In genomic region chr19:47608908-47609879, GRCh38 we compare ENCODE assay signal across 8 cellular contexts. TPM values are rescaled to one million over a fixed set of nuclear protein-coding genes. Genes with fewer than 3 reads are reported as not detected.
A peak's percentile ranks its signal among the peaks of the same experiment; 100 is the strongest.
DNase-seq lines count a peak whose midpoint lies in the region; ATAC-seq, FAIRE-seq and TF ChIP-seq lines count a peak whose summit lies in the region.

BICRA (plus strand) TSS chr19:47609134; CDS start chr19:47673575, 64,441 bp downstream.

- no peak within 1 kb of the TSS for H2AFZ ChIP-seq in HepG2 (ENCODE audit: low read length)

- peaks cover 34% of the 10 kb centered on the region for H3K79me2 ChIP-seq in HepG2 (ENCODE audit: insufficient read depth, low read length)

- DNase-seq in Ammon's horn (ENCODE audit: low spot score), result peak; percentile 70
- peak; percentile 54 for DNase-seq in NCI-H446 treated with DMSO at 0.1 percent for 48 hours (lab: John Stamatoyannopoulos, UW)
- DNase-seq in activated CD4-positive, alpha-beta T cell treated with anti-CD3 and anti-CD28 coated beads, Interleukin-2, amount 50 U/mL, for 4 hours, result peak; percentile 73 to 74
- peak; percentile 85 for DNase-seq in dermis blood vessel endothelial cell
- DNase-seq in HepG2 (ENCODE audit: low spot score), result peak; percentile 65
- DNase-seq in stimulated activated CD4-positive, alpha-beta T cell treated with anti-CD3 and anti-CD28 coated beads, Interleukin-2, amount 100 ng/mL, for 4 hours (ENCODE audit: low read depth), result peak; percentile 61

- peak within 1 kb of the TSS; percentile 70 for H3K4me2 ChIP-seq in HepG2 (ENCODE audit: low read depth, low read length)

- POLR2A ChIA-PET in HepG2 (lab: Yijun Ruan, JAX), result interaction anchor here (1.1 to 2.1 kb wide), 5 partner anchors 8 to 94 kb away, joined by 6 to 25 read pairs (median 8); no protein-coding TSS in a partner anchor

- peak; percentile 46 for ATAC-seq in GM19025 (IDR thresholded peaks at IDR 0.05; ENCODE audit: low read depth, unreplicated experiment)
- ATAC-seq in HG03196 (IDR thresholded peaks at IDR 0.05; ENCODE audit: unreplicated experiment), result peak; percentile 44
- ATAC-seq in HepG2, result peak; percentile 29

- under 1% methylated on average over 76 of the region's 96 CpGs for WGBS in HepG2 (ENCODE audit: low lambda C conversion rate)

- no peaks in the 10 kb centered on the region for H3K9me3 ChIP-seq in HepG2 (ENCODE audit: low read length)

- no TSS peak for BruUV-seq in HepG2 (replicated peaks; lab: Mats Ljungman, UMichigan)

- peaks cover 24% of the 10 kb centered on the region for H3K4me1 ChIP-seq in HepG2 (ENCODE audit: insufficient read depth, low read length)

- H3K9ac ChIP-seq in HepG2 (ENCODE audit: insufficient read depth, low read depth, low read length), result peak within 1 kb of the TSS; percentile 91

- no peaks in the 10 kb centered on the region; a peak in 1 of 5 replicates for H3K36me3 ChIP-seq in HepG2 (replicated peaks in 1 of 2; ENCODE audit: control insufficient read depth in 1 of 2, insufficient read depth in 2 of 2, low read length in 2 of 2)

- TF ChIP-seq RAD21 in HepG2 (CRISPR knock-in tag; IDR thresholded peaks at IDR 0.05), result no peak

- no peak for FAIRE-seq in HepG2 (lab: Jason Lieb, UNC)

- TF ChIP-seq POLR2A in HepG2 (IDR thresholded peaks at IDR 0.05; ENCODE audit: insufficient read depth in 1 of 2, low read depth in 2 of 2, low read length in 2 of 2), result 0 out of 4 replicates have a peak, but pooled peaks of 1 of the 2 experiments have one; percentile 31

- peaks cover 5% of the 10 kb centered on the region; the same call in 1 of the 2 replicates for H4K20me1 ChIP-seq in HepG2 (ENCODE audit: insufficient read depth, low read length)

- no peaks in the 10 kb centered on the region; a peak in 2 of 5 replicates for H3K27me3 ChIP-seq in HepG2 (ENCODE audit: control insufficient read depth in 1 of 2, insufficient read depth in 2 of 2, low read length in 2 of 2)

- CTCF ChIA-PET in HepG2 (lab: Yijun Ruan, JAX; ENCODE audit: low intra/inter-chr PET ratio, low total read pairs), result no interaction called here

- peak within 1 kb of the TSS; percentile 91 to 97 (median 94) for H3K4me3 ChIP-seq in HepG2 (replicated peaks in 1 of 3; ENCODE audit: insufficient read depth in 1 of 3, low read depth in 2 of 3, low read length in 3 of 3)

- no peak for TF ChIP-seq CTCF in HepG2 (CRISPR knock-in tag; IDR thresholded peaks at IDR 0.05)

- H3K27ac ChIP-seq in HepG2 (ENCODE audit: extremely low read length, insufficient read depth, low read length), result peak within 1 kb of the TSS; percentile 89

- TF ChIP-seq EP300 in HepG2 (IDR thresholded peaks at IDR 0.05; ENCODE audit: low read depth in 2 of 2, low read length in 2 of 2) (no peak), HepG2 (CRISPR knock-in tag; IDR thresholded peaks at IDR 0.05; ENCODE audit: borderline replicate concordance) (no peak)

- in situ Hi-C loops in HepG2 (cut with HindIII; ENCODE audit: extremely low pct_ligation_motif_present, low pct_unique_long_range_greater_than_20kb), result loop anchor here (10.0 kb wide), 1 partner anchor 86 kb away; no protein-coding TSS in a partner anchor

- intact Hi-C loops in HepG2 (cut with micrococcal nuclease; ENCODE audit: unreplicated experiment), result loop anchor here (1.0 to 5.0 kb wide), 2 partner anchors 89 to 92 kb away; partner anchors contain the start of gene NAPA

TF ChIP-seq in HepG2, 621 proteins besides CTCF, POLR2A, EP300 and RAD21 (continues in another document):
- TF ChIP-seq PHF8 (CRISPR knock-in tag; IDR thresholded peaks at IDR 0.05) (no peak; the same call in 1 of the 2 replicates), RXRA (CRISPR knock-in tag; IDR thresholded peaks at IDR 0.05) (no peak), LRRFIP1 (CRISPR knock-in tag; conservative IDR thresholded peaks at IDR 0.05) (no peak), ZNF670 (CRISPR knock-in tag; IDR thresholded peaks at IDR 0.05; ENCODE audit: borderline replicate concordance) (peak; percentile 1; the same call in 1 of the 2 replicates), IRF2 (CRISPR knock-in tag; IDR thresholded peaks at IDR 0.05) (no peak), ZBTB8A (CRISPR knock-in tag; IDR thresholded peaks at IDR 0.05; ENCODE audit: borderline replicate concordance, low read depth) (no peak), SIX1 (CRISPR knock-in tag; IDR thresholded peaks at IDR 0.05; ENCODE audit: borderline replicate concordance) (no peak), CBX2 (IDR thresholded peaks at IDR 0.05; ENCODE audit: low read depth, low read length) (no peak), CBX2 (CRISPR knock-in tag; IDR thresholded peaks at IDR 0.05; ENCODE audit: low read depth) (no peak), MBD4 (IDR thresholded peaks at IDR 0.05; ENCODE audit: borderline replicate concordance, low read length) (no peak), YEATS2 (CRISPR knock-in tag; IDR thresholded peaks at IDR 0.05; ENCODE audit: borderline replicate concordance) (peak; percentile 35; the same call in 1 of the 2 replicates), ZNF329 (CRISPR knock-in tag; IDR thresholded peaks at IDR 0.05; ENCODE audit: low read depth) (no peak), THYN1 (CRISPR knock-in tag; IDR thresholded peaks at IDR 0.05; ENCODE audit: borderline replicate concordance, low read depth) (no peak), ZNF335 (CRISPR knock-in tag; IDR thresholded peaks at IDR 0.05) (peak; percentile 98), ZEB1 (IDR thresholded peaks at IDR 0.05; ENCODE audit: insufficient replicate concordance, low read depth) (no peak), MAX (IDR thresholded peaks at IDR 0.05) (peak; percentile 35; the same call in 1 of the 2 replicates), RFXAP (CRISPR knock-in tag; IDR thresholded peaks at IDR 0.05; ENCODE audit: borderline replicate concordance) (0 out of 2 replicates have a peak, but pooled peaks have one; percentile 16), HMGXB4 (CRISPR knock-in tag; IDR thresholded peaks at IDR 0.05; ENCODE audit: borderline replicate concordance in 1 of 2, low read depth in 1 of 2) (peak in 1 of 2 experiments; percentile 10; a peak in 2 of 4 replicates), KAT8 (CRISPR knock-in tag; IDR thresholded peaks at IDR 0.05) (no peak)

RNA-seq across cellular contexts. Expression of gene BICRA, which starts in this region (rescaled TPM):
- 12.2 and 12.9 TPM in 2 replicates for total RNA-seq in dermis blood vessel endothelial cell
- 0.71 and 1.6 TPM in 2 replicates for total RNA-seq in HepG2 (2016; rRNA removed; fragmentation: Illumina TruSeq; extraction: Trizol)
- total RNA-seq in HepG2 (2016; cell fraction: cytosol; rRNA removed; fragmentation: Illumina TruSeq; extraction: Trizol; ENCODE audit: low read depth), result 0.53 and 1.5 TPM in 2 replicates
- 0.74 and 2.4 TPM in 2 replicates for total RNA-seq in HepG2 (2016; cell fraction: insoluble cytoplasmic fraction; rRNA removed; fragmentation: Illumina TruSeq; extraction: Trizol)
- total RNA-seq in HepG2 (2016; cell fraction: membrane; rRNA removed; fragmentation: Illumina TruSeq; extraction: Trizol), result 1.6 and 3.0 TPM in 2 replicates
- total RNA-seq in HepG2 (2016; cell fraction: nucleus; rRNA removed; fragmentation: Illumina TruSeq; extraction: Trizol), result 1.6 and 2.1 TPM in 2 replicates
- 0.55 and 0.56 TPM in 2 replicates for polyA plus RNA-seq in HepG2 (2011; rRNA removed)
- polyA plus RNA-seq in HepG2 (2011; cell fraction: cytosol; rRNA removed), result 0.27 and 0.38 TPM in 2 replicates
- polyA plus RNA-seq in HepG2 (2011; cell fraction: nucleus; rRNA removed), result 3.6 and 3.7 TPM in 2 replicates
- polyA plus RNA-seq in HepG2 (2012), result 2.4 and 4.0 TPM in 2 replicates
- polyA plus RNA-seq in HepG2 (2016; cell fraction: cytosol; fragmentation: Illumina TruSeq; extraction: Trizol; ENCODE audit: low read depth), result 0.26 and 0.28 TPM in 2 replicates
- 2.0 and 2.8 TPM in 2 replicates for polyA plus RNA-seq in HepG2 (2016; cell fraction: insoluble cytoplasmic fraction; fragmentation: Illumina TruSeq; extraction: Trizol; ENCODE audit: low read depth)
- polyA plus RNA-seq in HepG2 (2016; cell fraction: membrane; fragmentation: Illumina TruSeq; extraction: Trizol; ENCODE audit: low read depth), result 0.53 and 0.64 TPM in 2 replicates
- 10.6 and 11.0 TPM in 2 replicates for polyA plus RNA-seq in HepG2 (2016; cell fraction: nucleus; fragmentation: Illumina TruSeq; extraction: Trizol; ENCODE audit: insufficient read depth, low read depth)
- 3.3 and 3.8 TPM in 2 replicates for polyA minus RNA-seq in HepG2 (2011; rRNA and poly(A)+ RNA removed; ENCODE audit: low replicate concordance)
- polyA minus RNA-seq in HepG2 (2011; cell fraction: cytosol; rRNA and poly(A)+ RNA removed), result 1.1 and 1.7 TPM in 2 replicates
- 4.5 and 4.6 TPM in 2 replicates for polyA minus RNA-seq in HepG2 (2011; cell fraction: nucleus; rRNA and poly(A)+ RNA removed)

Comparison
In these comparisons a context has a peak if more than half of its experiments do, and no peak if none do; other contexts are left out.
1. Peak in every context shown above with its lines: DNase-seq, ATAC-seq, H3K4me3 ChIP-seq and H3K27ac ChIP-seq.